Comparison of ENCODE assay signal across 15 cellular contexts in the genomic region with DNA sequence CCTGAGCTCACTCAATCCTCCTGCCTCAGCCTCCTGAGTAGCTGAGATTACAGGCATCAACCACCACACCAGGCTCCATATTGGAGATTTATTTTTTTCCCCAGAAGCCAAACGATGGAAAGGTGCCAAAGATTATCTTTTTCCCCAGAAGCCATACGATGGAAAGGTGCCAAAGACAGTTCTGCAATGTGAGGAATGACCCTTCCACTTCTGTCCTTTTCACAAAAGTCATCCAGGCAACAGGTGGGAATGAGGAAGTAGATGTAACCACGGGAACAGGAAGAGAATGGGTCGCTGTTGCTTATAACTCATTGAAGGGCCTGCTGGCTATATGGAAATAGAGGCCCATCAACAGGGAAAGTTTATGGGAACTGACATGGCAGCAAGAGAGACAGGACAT.
"Had no signal": no experiment of that assay in that cellular context is flagged by ENCODE, and none has a peak within 500 bp of the region (broad histone marks: within the 10 kb centered on the region; RNA-seq: fewer than 3 reads in every experiment).

No MANE protein-coding gene starts in this region.

- H3K4me1 ChIP-seq: heart right ventricle, psoas muscle, right lobe of liver, suprapubic skin, thyroid gland had no signal

- H3K27ac ChIP-seq: heart right ventricle, psoas muscle, right lobe of liver, suprapubic skin, thyroid gland had no signal

- DNase-seq: effector memory CD4-positive, alpha-beta T cell; heart right ventricle; hypothalamus; kidney glomerular epithelial cell; naive thymus-derived CD4-positive, alpha-beta T cell; nephron progenitor cell; psoas muscle; retina; right lobe of liver; stimulated activated CD4-positive, alpha-beta T cell treated with anti-CD3 and anti-CD28 coated beads, Interleukin-4, amount 100 ng/mL, for 1 hour; stimulated activated CD8-positive, alpha-beta memory T cell treated with anti-CD3 and anti-CD28 coated beads, Interleukin-4, amount 100 ng/mL, for 48 hours; stimulated activated naive CD8-positive, alpha-beta T cell treated with anti-CD3 and anti-CD28 coated beads, Interleukin-15, Interleukin-2, amounts not matched to agents 100 U/mL and 50 U/mL, for 24 hours; thyroid gland had no signal

- H3K9me3 ChIP-seq: psoas muscle, right lobe of liver, suprapubic skin, thyroid gland had no signal

- H3K36me3 ChIP-seq: heart right ventricle, right lobe of liver, suprapubic skin, thyroid gland had no signal

- H3K4me3 ChIP-seq: heart right ventricle, psoas muscle, right lobe of liver, suprapubic skin, thyroid gland had no signal

- ATAC-seq: heart right ventricle; naive thymus-derived CD4-positive, alpha-beta T cell; psoas muscle; right lobe of liver; stimulated activated effector memory CD8-positive, alpha-beta T cell treated with anti-CD3 and anti-CD28 coated beads, Interleukin-12 subunit alpha, Interleukin-12 subunit beta, amount 100 ng/mL, for 72 hours; stimulated activated naive CD8-positive, alpha-beta T cell treated with anti-CD3 and anti-CD28 coated beads, Interleukin-15, Interleukin-2, amounts not matched to agents 100 U/mL and 50 U/mL, for 24 hours had no signal

- H3K27me3 ChIP-seq: right lobe of liver, suprapubic skin, thyroid gland had no signal
